Comparison of ENCODE assay signal across 1 cellular context in the genomic region with DNA sequence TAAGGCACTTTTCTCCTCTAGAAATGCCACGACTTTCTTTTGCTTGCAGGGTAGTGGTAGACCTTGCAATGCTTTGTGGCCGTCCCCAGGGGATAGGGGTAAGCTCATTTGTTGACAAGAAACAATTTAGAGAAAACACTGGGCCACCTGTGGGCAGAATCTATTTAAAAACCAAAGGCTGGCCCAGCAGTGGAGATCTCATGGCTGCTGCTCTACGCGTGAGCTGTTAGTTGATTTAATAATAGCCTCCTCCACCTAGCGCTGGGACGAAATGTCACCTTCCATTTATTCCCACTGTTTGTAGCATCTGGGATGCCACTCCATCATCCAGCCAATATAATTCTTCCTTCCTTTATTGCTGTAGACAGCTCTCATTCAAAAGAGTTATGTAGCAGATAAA.
TF ChIP-seq lines count a peak whose summit lies in the region.

No MANE protein-coding gene starts in this region.

TF ChIP-seq in GM23338, 12 proteins besides CTCF, POLR2A, EP300 and RAD21 (continued from another document):
- TF ChIP-seq, protein P1, sequence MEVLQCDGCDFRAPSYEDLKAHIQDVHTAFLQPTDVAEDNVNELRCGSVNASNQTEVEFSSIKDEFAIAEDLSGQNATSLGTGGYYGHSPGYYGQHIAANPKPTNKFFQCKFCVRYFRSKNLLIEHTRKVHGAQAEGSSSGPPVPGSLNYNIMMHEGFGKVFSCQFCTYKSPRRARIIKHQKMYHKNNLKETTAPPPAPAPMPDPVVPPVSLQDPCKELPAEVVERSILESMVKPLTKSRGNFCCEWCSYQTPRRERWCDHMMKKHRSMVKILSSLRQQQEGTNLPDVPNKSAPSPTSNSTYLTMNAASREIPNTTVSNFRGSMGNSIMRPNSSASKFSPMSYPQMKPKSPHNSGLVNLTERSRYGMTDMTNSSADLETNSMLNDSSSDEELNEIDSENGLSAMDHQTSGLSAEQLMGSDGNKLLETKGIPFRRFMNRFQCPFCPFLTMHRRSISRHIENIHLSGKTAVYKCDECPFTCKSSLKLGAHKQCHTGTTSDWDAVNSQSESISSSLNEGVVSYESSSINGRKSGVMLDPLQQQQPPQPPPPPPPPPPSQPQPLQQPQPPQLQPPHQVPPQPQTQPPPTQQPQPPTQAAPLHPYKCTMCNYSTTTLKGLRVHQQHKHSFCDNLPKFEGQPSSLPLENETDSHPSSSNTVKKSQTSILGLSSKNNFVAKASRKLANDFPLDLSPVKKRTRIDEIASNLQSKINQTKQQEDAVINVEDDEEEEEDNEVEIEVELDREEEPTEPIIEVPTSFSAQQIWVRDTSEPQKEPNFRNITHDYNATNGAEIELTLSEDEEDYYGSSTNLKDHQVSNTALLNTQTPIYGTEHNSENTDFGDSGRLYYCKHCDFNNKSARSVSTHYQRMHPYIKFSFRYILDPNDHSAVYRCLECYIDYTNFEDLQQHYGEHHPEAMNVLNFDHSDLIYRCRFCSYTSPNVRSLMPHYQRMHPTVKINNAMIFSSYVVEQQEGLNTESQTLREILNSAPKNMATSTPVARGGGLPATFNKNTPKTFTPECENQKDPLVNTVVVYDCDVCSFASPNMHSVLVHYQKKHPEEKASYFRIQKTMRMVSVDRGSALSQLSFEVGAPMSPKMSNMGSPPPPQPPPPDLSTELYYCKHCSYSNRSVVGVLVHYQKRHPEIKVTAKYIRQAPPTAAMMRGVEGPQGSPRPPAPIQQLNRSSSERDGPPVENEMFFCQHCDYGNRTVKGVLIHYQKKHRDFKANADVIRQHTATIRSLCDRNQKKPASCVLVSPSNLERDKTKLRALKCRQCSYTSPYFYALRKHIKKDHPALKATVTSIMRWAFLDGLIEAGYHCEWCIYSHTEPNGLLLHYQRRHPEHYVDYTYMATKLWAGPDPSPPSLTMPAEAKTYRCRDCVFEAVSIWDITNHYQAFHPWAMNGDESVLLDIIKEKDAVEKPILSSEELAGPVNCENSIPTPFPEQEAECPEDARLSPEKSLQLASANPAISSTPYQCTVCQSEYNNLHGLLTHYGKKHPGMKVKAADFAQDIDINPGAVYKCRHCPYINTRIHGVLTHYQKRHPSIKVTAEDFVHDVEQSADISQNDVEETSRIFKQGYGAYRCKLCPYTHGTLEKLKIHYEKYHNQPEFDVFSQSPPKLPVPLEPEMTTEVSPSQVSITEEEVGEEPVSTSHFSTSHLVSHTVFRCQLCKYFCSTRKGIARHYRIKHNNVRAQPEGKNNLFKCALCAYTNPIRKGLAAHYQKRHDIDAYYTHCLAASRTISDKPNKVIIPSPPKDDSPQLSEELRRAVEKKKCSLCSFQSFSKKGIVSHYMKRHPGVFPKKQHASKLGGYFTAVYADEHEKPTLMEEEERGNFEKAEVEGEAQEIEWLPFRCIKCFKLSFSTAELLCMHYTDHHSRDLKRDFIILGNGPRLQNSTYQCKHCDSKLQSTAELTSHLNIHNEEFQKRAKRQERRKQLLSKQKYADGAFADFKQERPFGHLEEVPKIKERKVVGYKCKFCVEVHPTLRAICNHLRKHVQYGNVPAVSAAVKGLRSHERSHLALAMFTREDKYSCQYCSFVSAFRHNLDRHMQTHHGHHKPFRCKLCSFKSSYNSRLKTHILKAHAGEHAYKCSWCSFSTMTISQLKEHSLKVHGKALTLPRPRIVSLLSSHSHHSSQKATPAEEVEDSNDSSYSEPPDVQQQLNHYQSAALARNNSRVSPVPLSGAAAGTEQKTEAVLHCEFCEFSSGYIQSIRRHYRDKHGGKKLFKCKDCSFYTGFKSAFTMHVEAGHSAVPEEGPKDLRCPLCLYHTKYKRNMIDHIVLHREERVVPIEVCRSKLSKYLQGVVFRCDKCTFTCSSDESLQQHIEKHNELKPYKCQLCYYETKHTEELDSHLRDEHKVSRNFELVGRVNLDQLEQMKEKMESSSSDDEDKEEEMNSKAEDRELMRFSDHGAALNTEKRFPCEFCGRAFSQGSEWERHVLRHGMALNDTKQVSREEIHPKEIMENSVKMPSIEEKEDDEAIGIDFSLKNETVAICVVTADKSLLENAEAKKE (CRISPR knock-in tag; IDR thresholded peaks at IDR 0.05) = peak; percentile 63; the same call in 1 of the 2 replicates
- TF ChIP-seq, protein P2, sequence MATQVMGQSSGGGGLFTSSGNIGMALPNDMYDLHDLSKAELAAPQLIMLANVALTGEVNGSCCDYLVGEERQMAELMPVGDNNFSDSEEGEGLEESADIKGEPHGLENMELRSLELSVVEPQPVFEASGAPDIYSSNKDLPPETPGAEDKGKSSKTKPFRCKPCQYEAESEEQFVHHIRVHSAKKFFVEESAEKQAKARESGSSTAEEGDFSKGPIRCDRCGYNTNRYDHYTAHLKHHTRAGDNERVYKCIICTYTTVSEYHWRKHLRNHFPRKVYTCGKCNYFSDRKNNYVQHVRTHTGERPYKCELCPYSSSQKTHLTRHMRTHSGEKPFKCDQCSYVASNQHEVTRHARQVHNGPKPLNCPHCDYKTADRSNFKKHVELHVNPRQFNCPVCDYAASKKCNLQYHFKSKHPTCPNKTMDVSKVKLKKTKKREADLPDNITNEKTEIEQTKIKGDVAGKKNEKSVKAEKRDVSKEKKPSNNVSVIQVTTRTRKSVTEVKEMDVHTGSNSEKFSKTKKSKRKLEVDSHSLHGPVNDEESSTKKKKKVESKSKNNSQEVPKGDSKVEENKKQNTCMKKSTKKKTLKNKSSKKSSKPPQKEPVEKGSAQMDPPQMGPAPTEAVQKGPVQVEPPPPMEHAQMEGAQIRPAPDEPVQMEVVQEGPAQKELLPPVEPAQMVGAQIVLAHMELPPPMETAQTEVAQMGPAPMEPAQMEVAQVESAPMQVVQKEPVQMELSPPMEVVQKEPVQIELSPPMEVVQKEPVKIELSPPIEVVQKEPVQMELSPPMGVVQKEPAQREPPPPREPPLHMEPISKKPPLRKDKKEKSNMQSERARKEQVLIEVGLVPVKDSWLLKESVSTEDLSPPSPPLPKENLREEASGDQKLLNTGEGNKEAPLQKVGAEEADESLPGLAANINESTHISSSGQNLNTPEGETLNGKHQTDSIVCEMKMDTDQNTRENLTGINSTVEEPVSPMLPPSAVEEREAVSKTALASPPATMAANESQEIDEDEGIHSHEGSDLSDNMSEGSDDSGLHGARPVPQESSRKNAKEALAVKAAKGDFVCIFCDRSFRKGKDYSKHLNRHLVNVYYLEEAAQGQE (IDR thresholded peaks at IDR 0.05; ENCODE audit: unreplicated experiment) = no peak
- TF ChIP-seq JUNB (IDR thresholded peaks at IDR 0.05; ENCODE audit: unreplicated experiment) (no peak), STAT1 (IDR thresholded peaks at IDR 0.05; ENCODE audit: unreplicated experiment) (no peak)
